Comparison of ENCODE assay signal across 4 cellular contexts in genomic region chr2:206981089-206981674, GRCh38.
"Had no signal": no experiment of that assay in that cellular context is flagged by ENCODE, and none has a peak within 500 bp of the region (broad histone marks: within the 10 kb centered on the region; RNA-seq: fewer than 3 reads in every experiment).

No MANE protein-coding gene starts in this region.

- H3K27me3 ChIP-seq: upper lobe of left lung had no signal

- DNase-seq: activated gamma-delta T cell had no signal

- H3K4me3 ChIP-seq: lung, upper lobe of left lung had no signal

- H3K9ac ChIP-seq: parathyroid adenoma had no signal

- H3K36me3 ChIP-seq: upper lobe of left lung had no signal

- H3K9me3 ChIP-seq: upper lobe of left lung had no signal

- H3K27ac ChIP-seq: parathyroid adenoma had no signal
